Comparison of ENCODE assay signal across 13 cellular contexts in the genomic region with DNA sequence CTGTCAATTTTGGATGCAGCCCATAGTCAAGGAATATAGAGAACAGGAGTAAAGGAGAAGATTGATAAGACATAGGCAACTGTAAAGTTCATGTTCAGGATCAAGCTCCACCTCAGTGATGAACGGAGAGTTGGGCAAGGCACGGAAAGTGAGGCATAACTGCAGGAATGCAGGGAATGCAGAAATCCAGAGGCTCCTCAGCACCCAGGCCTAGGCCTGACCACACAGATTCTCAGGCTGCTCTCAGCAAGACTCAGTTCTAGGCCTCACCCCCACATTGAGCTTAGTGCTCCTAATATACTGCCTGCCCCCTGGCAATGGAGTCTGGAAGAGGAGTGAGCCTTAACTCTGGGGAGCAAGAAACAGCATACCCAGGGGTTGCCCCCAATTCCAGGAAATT. TPM values are rescaled to one million over a fixed set of nuclear protein-coding genes. Genes with fewer than 3 reads are reported as not detected.
A peak's percentile ranks its signal among the peaks of the same experiment; 100 is the strongest.
DNase-seq lines count a peak whose midpoint lies in the region; ATAC-seq, FAIRE-seq and TF ChIP-seq lines count a peak whose summit lies in the region.
"Had no signal": no experiment of that assay in that cellular context is flagged by ENCODE, and none has a peak within 500 bp of the region (broad histone marks: within the 10 kb centered on the region; RNA-seq: fewer than 3 reads in every experiment).

No MANE protein-coding gene starts in this region.

- DNase-seq in A549 (ENCODE audit: low read depth in 1 of 2, low spot score in 1 of 2) (peak in 1 of 2 experiments; percentile 6), H4 (ENCODE audit: low spot score) (peak; percentile 45), hepatic stellate cell (ENCODE audit: low spot score) (peak; percentile 72), mucosa of descending colon (no peak), body of pancreas (no peak)
- no peak for DNase-seq in activated T-helper 1 cell treated with anti-CD3 and anti-CD28 coated beads, Interleukin-12 subunit alpha, Interleukin-12 subunit beta, Interleukin-2, Interleukin-4 antibody, amounts not matched to agents 30 ng/mL and 10 ng/mL and 1 ng/mL, durations not matched to agents 14 hours and 24 hours and 36 hours (ENCODE audit: low spot score)
- DNase-seq in stimulated activated CD4-positive, alpha-beta T cell treated with anti-CD3 and anti-CD28 coated beads, Interleukin-4, amount 100 ng/mL, for 1 hour: no peak
- DNase-seq: activated T-cell treated with anti-CD3 and anti-CD28 coated beads, Interleukin-2, amount 50 U/mL, for 1 hour; midbrain; T-helper 1 cell had no signal

- H3K36me3 ChIP-seq in mucosa of descending colon (ENCODE audit: low read depth): no peaks in the 10 kb centered on the region
- H3K36me3 ChIP-seq in body of pancreas (replicated peaks in 1 of 2; ENCODE audit: insufficient read depth in 1 of 2, low read depth in 2 of 2): no peaks in the 10 kb centered on the region
- H3K36me3 ChIP-seq: suprapubic skin had no signal

- no peak for TF ChIP-seq CTCF in A549 (IDR thresholded peaks at IDR 0.05)
- TF ChIP-seq CTCF in mucosa of descending colon (IDR thresholded peaks at IDR 0.05): no peak
- no peak for TF ChIP-seq CTCF in body of pancreas (IDR thresholded peaks at IDR 0.05)

- CTCF ChIA-PET in A549 (lab: Yijun Ruan, JAX): no interaction called here

- H3K4me3 ChIP-seq in A549: no peak overlapping the region
- no peak overlapping the region for H3K4me3 ChIP-seq in mucosa of descending colon
- H3K4me3 ChIP-seq in body of pancreas: no peak overlapping the region
- H3K4me3 ChIP-seq: suprapubic skin had no signal

- intact Hi-C loops in activated T-helper 1 cell treated with anti-CD3 and anti-CD28 coated beads, Interleukin-12 subunit alpha, Interleukin-12 subunit beta, Interleukin-2, Interleukin-4 antibody, amounts not matched to agents 30 ng/mL and 10 ng/mL and 1 ng/mL, durations not matched to agents 14 hours and 24 hours and 36 hours (cut with micrococcal nuclease): no loop called here
- intact Hi-C loops in mucosa of descending colon (cut with DNase I, micrococcal nuclease): no loop called here
- intact Hi-C loops in body of pancreas (cut with DNase I): no loop called here

- H3K4me2 ChIP-seq in A549: no peak overlapping the region

- H3K4me1 Mint-ChIP-seq in activated T-helper 1 cell treated with anti-CD3 and anti-CD28 coated beads, Interleukin-12 subunit alpha, Interleukin-12 subunit beta, Interleukin-2, Interleukin-4 antibody, amounts not matched to agents 30 ng/mL and 10 ng/mL and 1 ng/mL, durations not matched to agents 14 hours and 24 hours and 36 hours (ENCODE audit: low read depth): peaks cover 44% of the 10 kb centered on the region

- peak overlapping the region; percentile 34 for H3K4me3 Mint-ChIP-seq in activated T-helper 1 cell treated with anti-CD3 and anti-CD28 coated beads, Interleukin-12 subunit alpha, Interleukin-12 subunit beta, Interleukin-2, Interleukin-4 antibody, amounts not matched to agents 30 ng/mL and 10 ng/mL and 1 ng/mL, durations not matched to agents 14 hours and 24 hours and 36 hours

- no peak for FAIRE-seq in A549 (lab: Jason Lieb, UNC)
- FAIRE-seq: endometrium had no signal

- TF ChIP-seq EP300 in A549 (IDR thresholded peaks at IDR 0.05): no peak

- H3K27me3 Mint-ChIP-seq in activated T-helper 1 cell treated with anti-CD3 and anti-CD28 coated beads, Interleukin-12 subunit alpha, Interleukin-12 subunit beta, Interleukin-2, Interleukin-4 antibody, amounts not matched to agents 30 ng/mL and 10 ng/mL and 1 ng/mL, durations not matched to agents 14 hours and 24 hours and 36 hours (ENCODE audit: insufficient read depth): no peaks in the 10 kb centered on the region

- WGBS in A549 (ENCODE audit: missing lambda C conversion rate): 58% methylated on average over 2 of the region's 2 CpGs
- WGBS in body of pancreas, 2 donors: 65 to 83% methylated on average over 2 of the region's 2 CpGs

- no peaks in the 10 kb centered on the region for H3K27me3 ChIP-seq in body of pancreas
- H3K27me3 ChIP-seq: suprapubic skin had no signal

- H3K27ac Mint-ChIP-seq in activated T-helper 1 cell treated with anti-CD3 and anti-CD28 coated beads, Interleukin-12 subunit alpha, Interleukin-12 subunit beta, Interleukin-2, Interleukin-4 antibody, amounts not matched to agents 30 ng/mL and 10 ng/mL and 1 ng/mL, durations not matched to agents 14 hours and 24 hours and 36 hours: peak overlapping the region; percentile 7

- ATAC-seq in A549 (peak; percentile 19 to 49; a peak in 3 of 6 replicates), mucosa of descending colon (no peak), body of pancreas (no peak), HG02623 (IDR thresholded peaks at IDR 0.05; ENCODE audit: unreplicated experiment) (no peak)

- H3K4me1 ChIP-seq in A549 (no peaks in the 10 kb centered on the region), mucosa of descending colon (ENCODE audit: low read depth) (no peaks in the 10 kb centered on the region), body of pancreas (no peaks in the 10 kb centered on the region)
- H3K4me1 ChIP-seq: suprapubic skin had no signal

- H3K9me3 ChIP-seq in A549 (no peaks in the 10 kb centered on the region), mucosa of descending colon (no peaks in the 10 kb centered on the region), body of pancreas (no peaks in the 10 kb centered on the region)
- H3K9me3 ChIP-seq: suprapubic skin had no signal

- no peak for TF ChIP-seq POLR2A in A549 (IDR thresholded peaks at IDR 0.05; ENCODE audit: low read length)
- TF ChIP-seq POLR2A in body of pancreas (IDR thresholded peaks at IDR 0.05): no peak

- peaks cover 11% of the 10 kb centered on the region for H3K9me3 Mint-ChIP-seq in activated T-helper 1 cell treated with anti-CD3 and anti-CD28 coated beads, Interleukin-12 subunit alpha, Interleukin-12 subunit beta, Interleukin-2, Interleukin-4 antibody, amounts not matched to agents 30 ng/mL and 10 ng/mL and 1 ng/mL, durations not matched to agents 14 hours and 24 hours and 36 hours

- TF ChIP-seq RAD21 in A549 (conservative IDR thresholded peaks at IDR 0.05 in 1 of 2, IDR thresholded peaks at IDR 0.05 in 1 of 2): no peak

- H3K36me3 Mint-ChIP-seq in activated T-helper 1 cell treated with anti-CD3 and anti-CD28 coated beads, Interleukin-12 subunit alpha, Interleukin-12 subunit beta, Interleukin-2, Interleukin-4 antibody, amounts not matched to agents 30 ng/mL and 10 ng/mL and 1 ng/mL, durations not matched to agents 14 hours and 24 hours and 36 hours (ENCODE audit: low read depth): peaks cover 10% of the 10 kb centered on the region

- POLR2A ChIA-PET in A549 (lab: Yijun Ruan, JAX): no interaction called here

- H3K27ac ChIP-seq in A549: no peak overlapping the region
- no peak overlapping the region for H3K27ac ChIP-seq in body of pancreas
- H3K27ac ChIP-seq: suprapubic skin had no signal

TF ChIP-seq in A549, 52 proteins besides CTCF, POLR2A, EP300 and RAD21:
- TF ChIP-seq NR3C1 (IDR thresholded peaks at IDR 0.05): no peak
- TF ChIP-seq SREBF2 (IDR thresholded peaks at IDR 0.05): no peak
- no peak for TF ChIP-seq RNF2 (IDR thresholded peaks at IDR 0.05; ENCODE audit: borderline replicate concordance, low read depth)
- TF ChIP-seq, protein P1, sequence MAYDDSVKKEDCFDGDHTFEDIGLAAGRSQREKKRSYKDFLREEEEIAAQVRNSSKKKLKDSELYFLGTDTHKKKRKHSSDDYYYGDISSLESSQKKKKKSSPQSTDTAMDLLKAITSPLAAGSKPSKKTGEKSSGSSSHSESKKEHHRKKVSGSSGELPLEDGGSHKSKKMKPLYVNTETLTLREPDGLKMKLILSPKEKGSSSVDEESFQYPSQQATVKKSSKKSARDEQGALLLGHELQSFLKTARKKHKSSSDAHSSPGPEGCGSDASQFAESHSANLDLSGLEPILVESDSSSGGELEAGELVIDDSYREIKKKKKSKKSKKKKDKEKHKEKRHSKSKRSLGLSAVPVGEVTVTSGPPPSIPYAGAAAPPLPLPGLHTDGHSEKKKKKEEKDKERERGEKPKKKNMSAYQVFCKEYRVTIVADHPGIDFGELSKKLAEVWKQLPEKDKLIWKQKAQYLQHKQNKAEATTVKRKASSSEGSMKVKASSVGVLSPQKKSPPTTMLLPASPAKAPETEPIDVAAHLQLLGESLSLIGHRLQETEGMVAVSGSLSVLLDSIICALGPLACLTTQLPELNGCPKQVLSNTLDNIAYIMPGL (CRISPR knock-in tag; IDR thresholded peaks at IDR 0.05; ENCODE audit: borderline replicate concordance): no peak
- no peak for TF ChIP-seq HDAC2 (IDR thresholded peaks at IDR 0.05)
- TF ChIP-seq ZSCAN20 (CRISPR knock-in tag; IDR thresholded peaks at IDR 0.05): no peak
- TF ChIP-seq, protein P2, sequence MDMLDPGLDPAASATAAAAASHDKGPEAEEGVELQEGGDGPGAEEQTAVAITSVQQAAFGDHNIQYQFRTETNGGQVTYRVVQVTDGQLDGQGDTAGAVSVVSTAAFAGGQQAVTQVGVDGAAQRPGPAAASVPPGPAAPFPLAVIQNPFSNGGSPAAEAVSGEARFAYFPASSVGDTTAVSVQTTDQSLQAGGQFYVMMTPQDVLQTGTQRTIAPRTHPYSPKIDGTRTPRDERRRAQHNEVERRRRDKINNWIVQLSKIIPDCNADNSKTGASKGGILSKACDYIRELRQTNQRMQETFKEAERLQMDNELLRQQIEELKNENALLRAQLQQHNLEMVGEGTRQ (IDR thresholded peaks at IDR 0.05): no peak
- no peak for TF ChIP-seq CBX2 (IDR thresholded peaks at IDR 0.05; ENCODE audit: borderline replicate concordance, low read depth)

RNA-seq across cellular contexts. Expression of a gene that starts 36.3 kb away (rescaled TPM):
- polyA plus RNA-seq in A549 (2011; rRNA removed): not detected in 2 replicates
- 0.01 TPM in 1 of 2 replicates, not detected in the other for polyA plus RNA-seq in A549 (2012; cell fraction: cytosol; rRNA removed)
- not detected in 2 replicates for polyA plus RNA-seq in A549 (2012; cell fraction: nucleus; rRNA removed)
- 0.06 to 0.07 TPM in 2 of 3 replicates, not detected in the other for polyA plus RNA-seq in A549 (2017; fragmentation: RNase III; extraction: RNeasy Plus Mini Kit Qiagen cat#74134 plus additional on column Dnase treatment)
- polyA minus RNA-seq in A549 (2011; rRNA and poly(A)+ RNA removed): 0.08 TPM in 1 of 2 replicates, not detected in the other
- total RNA-seq in H4 (2014; rRNA removed; shearing (Covaris generic)): 3.2 and 4.9 TPM in 2 replicates
- total RNA-seq in activated T-helper 1 cell treated with anti-CD3 and anti-CD28 coated beads, Interleukin-12 subunit alpha, Interleukin-12 subunit beta, Interleukin-2, Interleukin-4 antibody, amounts not matched to agents 30 ng/mL and 10 ng/mL and 1 ng/mL, durations not matched to agents 14 hours and 24 hours and 36 hours: 42.5 and 42.9 TPM in 2 replicates
- total RNA-seq in mucosa of descending colon: 10 to 100 TPM in 2 of 3 donors, 1 to 10 TPM in 1; 4.8 to 14.9 (median 12.3) TPM
- total RNA-seq in body of pancreas: 10 to 100 TPM; 10.1 to 11.5 TPM

Comparison
In these comparisons a context has a peak if more than half of its experiments do, and no peak if none do; other contexts are left out.
1. ATAC-seq: peak in A549 (2 of 2); none in mucosa of descending colon (single experiment), body of pancreas (single experiment) and HG02623 (single experiment).
2. DNase-seq: peak in H4 (single experiment) and hepatic stellate cell (single experiment); none in activated T-helper 1 cell treated with anti-CD3 and anti-CD28 coated beads, Interleukin-12 subunit alpha, Interleukin-12 subunit beta, Interleukin-2, Interleukin-4 antibody, amounts not matched to agents 30 ng/mL and 10 ng/mL and 1 ng/mL, durations not matched to agents 14 hours and 24 hours and 36 hours (single experiment), mucosa of descending colon (0 of 3), body of pancreas (0 of 4) and stimulated activated CD4-positive, alpha-beta T cell treated with anti-CD3 and anti-CD28 coated beads, Interleukin-4, amount 100 ng/mL, for 1 hour (single experiment).